16 cellular contexts compared by ENCODE assay signal in the genomic region with DNA sequence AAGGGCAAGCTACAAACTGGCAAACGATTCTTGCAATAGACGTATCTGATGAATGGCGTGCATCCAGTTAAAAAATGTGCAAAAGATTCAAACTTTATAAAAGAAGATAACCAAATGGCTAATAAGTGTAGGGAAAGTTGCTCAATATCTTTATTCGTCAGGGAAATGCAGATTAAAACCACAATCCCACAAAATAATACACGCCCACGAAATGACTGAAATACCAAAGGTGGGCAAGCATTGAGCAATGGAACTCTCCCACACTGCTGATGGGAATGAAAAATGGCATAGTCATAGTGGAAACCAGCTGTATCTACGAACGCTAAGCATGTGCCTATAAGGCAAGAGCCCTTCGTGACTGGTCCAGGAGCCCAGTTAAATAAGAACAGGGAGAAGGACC.
A peak's percentile ranks its signal among the peaks of the same experiment; 100 is the strongest.
DNase-seq lines count a peak whose midpoint lies in the region; ATAC-seq and TF ChIP-seq lines count a peak whose summit lies in the region.
"Had no signal": no experiment of that assay in that cellular context is flagged by ENCODE, and none has a peak within 500 bp of the region (broad histone marks: within the 10 kb centered on the region; RNA-seq: fewer than 3 reads in every experiment).

No MANE protein-coding gene starts in this region.

- H3K4me3 ChIP-seq in breast epithelium (no peak overlapping the region), SK-N-MC (no peak overlapping the region; the same call in 1 of the 2 replicates)
- H3K4me3 ChIP-seq: coronary artery had no signal

- intact Hi-C loops in MCF 10A (cut with micrococcal nuclease): no loop called here
- intact Hi-C loops in breast epithelium (cut with DNase I; ENCODE audit: low total_unique reads): no loop called here

- H3K9me3 ChIP-seq in breast epithelium (no peaks in the 10 kb centered on the region), SK-N-MC (ENCODE audit: low read depth, low read length) (no peaks in the 10 kb centered on the region)

- no peaks in the 10 kb centered on the region for H3K27me3 ChIP-seq in breast epithelium

- H3K27ac ChIP-seq in breast epithelium: no peak overlapping the region
- H3K27ac ChIP-seq in SK-N-MC: peak overlapping the region; percentile 27; the same call in 1 of the 2 replicates
- H3K27ac ChIP-seq: coronary artery had no signal

- DNase-seq in MCF 10A (ENCODE audit: unreplicated experiment) (peak; percentile 97), breast epithelium (ENCODE audit: low spot score in 2 of 2) (no peak), SK-N-MC (ENCODE audit: low read depth, low spot score) (peak; percentile 69), fibroblast of peridontal ligament (ENCODE audit: extremely low read depth) (peak; percentile 100), stromal cell of bone marrow (ENCODE audit: low read depth) (peak; percentile 98), DMS79 (lab: John Stamatoyannopoulos, UW) (no peak), NCI-H1105 (lab: John Stamatoyannopoulos, UW) (no peak)
- DNase-seq in activated T-cell treated with anti-CD3 and anti-CD28 coated beads, Interleukin-2, amount 50 U/mL, for 4 hours: no peak
- DNase-seq: 8988T; activated CD4-positive, alpha-beta T cell treated with anti-CD3 and anti-CD28 coated beads for 4 hours; activated effector memory CD4-positive, alpha-beta T cell treated with Interleukin-2 at 50 U/mL for 16 hours; naive B cell; NCI-H524; stimulated activated CD4-positive, alpha-beta T cell treated with anti-CD3 and anti-CD28 coated beads, Interleukin-12 subunit alpha, Interleukin-12 subunit beta, amount 100 ng/mL, for 4 hours; stimulated activated CD8-positive, alpha-beta memory T cell treated with anti-CD3 and anti-CD28 coated beads, Interleukin-4, amount 100 ng/mL, for 48 hours had no signal

- POLR2A ChIA-PET in MCF 10A (lab: Yijun Ruan, JAX): interaction anchor here (1.8 to 2.4 kb wide), 3 partner anchors 10 to 64 kb away, joined by 4 to 6 read pairs (median 5); no protein-coding TSS in a partner anchor

- TF ChIP-seq POLR2A in breast epithelium (IDR thresholded peaks at IDR 0.05): no peak

- H3K36me3 Mint-ChIP-seq in MCF 10A (ENCODE audit: insufficient read depth, unreplicated experiment): peaks cover 8% of the 10 kb centered on the region
- H3K36me3 Mint-ChIP-seq in activated T-cell treated with anti-CD3 and anti-CD28 coated beads, Interleukin-2, amount 50 U/mL, for 4 hours (ENCODE audit: insufficient read depth): no peaks in the 10 kb centered on the region

- H3K36me3 ChIP-seq in breast epithelium: no peaks in the 10 kb centered on the region
- no peaks in the 10 kb centered on the region for H3K36me3 ChIP-seq in SK-N-MC (ENCODE audit: insufficient read depth, low read length)

- CTCF ChIA-PET in MCF 10A (lab: Yijun Ruan, JAX): no interaction called here

- TF ChIP-seq CTCF in MCF 10A (IDR thresholded peaks at IDR 0.05; ENCODE audit: unreplicated experiment) (no peak), breast epithelium (IDR thresholded peaks at IDR 0.05) (no peak)

- H3K4me1 ChIP-seq in breast epithelium: no peaks in the 10 kb centered on the region

- no TSS peak for BruUV-seq in MCF 10A (replicated peaks; lab: Mats Ljungman, UMichigan)

- H3K4me3 Mint-ChIP-seq in MCF 10A (ENCODE audit: unreplicated experiment): no peak overlapping the region
- no peak overlapping the region for H3K4me3 Mint-ChIP-seq in activated T-cell treated with anti-CD3 and anti-CD28 coated beads, Interleukin-2, amount 50 U/mL, for 4 hours

- no peaks in the 10 kb centered on the region for H3K27me3 Mint-ChIP-seq in MCF 10A (ENCODE audit: insufficient read depth, unreplicated experiment)
- H3K27me3 Mint-ChIP-seq in activated T-cell treated with anti-CD3 and anti-CD28 coated beads, Interleukin-2, amount 50 U/mL, for 4 hours (ENCODE audit: low read depth): peaks cover 26% of the 10 kb centered on the region

- H3K27ac Mint-ChIP-seq in MCF 10A (ENCODE audit: low read depth, unreplicated experiment): peak overlapping the region; percentile 52
- H3K27ac Mint-ChIP-seq: naive B cell had no signal

- ATAC-seq in activated T-cell treated with anti-CD3 and anti-CD28 coated beads, Interleukin-2, amount 50 U/mL, for 4 hours: no peak

- no peak overlapping the region for H3K9ac ChIP-seq in SK-N-MC (ENCODE audit: insufficient read length)

- peaks cover 56% of the 10 kb centered on the region for H3K4me1 Mint-ChIP-seq in MCF 10A (ENCODE audit: insufficient read depth, unreplicated experiment)
- no peaks in the 10 kb centered on the region for H3K4me1 Mint-ChIP-seq in activated T-cell treated with anti-CD3 and anti-CD28 coated beads, Interleukin-2, amount 50 U/mL, for 4 hours (ENCODE audit: low read depth)
- H3K4me1 Mint-ChIP-seq: naive B cell had no signal

- H3K9me3 Mint-ChIP-seq in MCF 10A (ENCODE audit: unreplicated experiment): no peaks in the 10 kb centered on the region
- H3K9me3 Mint-ChIP-seq in activated T-cell treated with anti-CD3 and anti-CD28 coated beads, Interleukin-2, amount 50 U/mL, for 4 hours: peaks cover 6% of the 10 kb centered on the region

Comparison
In these comparisons a context has a peak if more than half of its experiments do, and no peak if none do; other contexts are left out.
1. DNase-seq: peak in MCF 10A (single experiment), SK-N-MC (single experiment), fibroblast of peridontal ligament (single experiment) and stromal cell of bone marrow (single experiment); none in breast epithelium (0 of 2), DMS79 (single experiment), NCI-H1105 (single experiment) and activated T-cell treated with anti-CD3 and anti-CD28 coated beads, Interleukin-2, amount 50 U/mL, for 4 hours (single experiment).